In the genomic region with DNA sequence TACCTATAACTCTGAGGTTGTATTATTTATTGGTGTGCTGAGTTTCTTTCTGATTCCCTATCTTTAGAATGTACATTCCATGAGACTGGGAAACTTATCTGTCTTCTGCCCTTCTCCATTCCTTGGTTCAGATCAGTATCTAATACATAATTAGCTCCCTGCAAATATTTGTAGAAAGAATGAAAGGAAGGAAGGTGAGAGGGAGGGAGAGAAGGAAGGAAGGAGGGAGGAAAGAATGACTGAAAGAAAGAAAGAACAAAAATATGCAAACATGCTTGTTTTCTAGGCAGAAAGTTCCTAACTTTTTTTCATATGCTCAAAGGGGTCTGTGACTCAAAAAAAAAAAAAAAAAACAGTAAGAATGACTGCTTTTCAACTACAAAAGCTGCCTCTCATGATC, we compare ENCODE assay signal across 31 cellular contexts.
"Had no signal": no experiment of that assay in that cellular context is flagged by ENCODE, and none has a peak within 500 bp of the region (broad histone marks: within the 10 kb centered on the region; RNA-seq: fewer than 3 reads in every experiment).

No MANE protein-coding gene starts in this region.

- FAIRE-seq: frontal cortex, keratinocyte had no signal

- H3K4me3 Mint-ChIP-seq: activated naive CD8-positive, alpha-beta T cell; endodermal cell; neural progenitor cell; T-helper 2 cell treated with Interferon-gamma antibody and Interleukin-4, amounts not matched to agents 5 μg/mL and 100 μg/mL, for 36 hours had no signal

- H3K4me1 ChIP-seq: ascending aorta, neural progenitor cell, upper lobe of right lung had no signal

- H2AFZ ChIP-seq: hepatocyte, neural progenitor cell had no signal

- H3K9ac ChIP-seq: neural progenitor cell, parathyroid adenoma had no signal

- H3K27me3 ChIP-seq: ascending aorta, hepatocyte, right atrium auricular region, suprapubic skin, tibial artery, upper lobe of right lung had no signal

- H3K27ac Mint-ChIP-seq: activated naive CD8-positive, alpha-beta T cell; endodermal cell; naive B cell; T-helper 2 cell treated with Interferon-gamma antibody and Interleukin-4, amounts not matched to agents 5 μg/mL and 100 μg/mL, for 36 hours had no signal

- ATAC-seq: left cardiac atrium, left ventricle myocardium superior, psoas muscle, upper lobe of right lung had no signal

- H3K27ac ChIP-seq: ascending aorta, epithelial cell of prostate, hepatocyte, neural progenitor cell, parathyroid adenoma, psoas muscle, right atrium auricular region, suprapubic skin, tibial artery, upper lobe of right lung had no signal

- H3K27me3 Mint-ChIP-seq: activated naive CD8-positive, alpha-beta T cell; naive B cell had no signal

- H3K79me2 ChIP-seq: parathyroid adenoma had no signal

- H3K9me3 ChIP-seq: ascending aorta, tibial artery, upper lobe of right lung had no signal

- H3K36me3 ChIP-seq: ascending aorta, neural progenitor cell, right atrium auricular region, suprapubic skin, tibial artery, upper lobe of right lung had no signal

- H3K4me1 Mint-ChIP-seq: neural progenitor cell had no signal

- H3K4me3 ChIP-seq: ascending aorta, hepatocyte, neural progenitor cell, psoas muscle, right atrium auricular region, smooth muscle cell, suprapubic skin, tibial artery, upper lobe of right lung had no signal

- H3K36me3 Mint-ChIP-seq: brain, naive B cell, neural progenitor cell had no signal

- H3K4me2 ChIP-seq: hepatocyte, neural progenitor cell, smooth muscle cell had no signal

- DNase-seq: activated CD4-positive, alpha-beta T cell treated with anti-CD3 and anti-CD28 coated beads for 4 hours; activated CD4-positive, alpha-beta T cell treated with anti-CD3 and anti-CD28 coated beads, Interleukin-2, amount 50 U/mL, for 4 hours; activated effector memory CD4-positive, alpha-beta T cell treated with Interleukin-2 at 50 U/mL for 16 hours; activated naive CD4-positive, alpha-beta T cell treated with Interleukin-2 at 50 U/mL for 16 hours; activated T-cell treated with anti-CD3 and anti-CD28 coated beads for 4 hours; caudate nucleus; cortex of kidney; endodermal cell; glutamatergic neuron; left cardiac atrium; left ventricle myocardium superior; naive B cell; occipital lobe; psoas muscle; stimulated activated CD4-positive, alpha-beta T cell treated with anti-CD3 and anti-CD28 coated beads, Interleukin-1b, Interleukin-23, amount 100 ng/mL, for 48 hours; T-helper 1 cell; tibial artery; upper lobe of right lung had no signal
